In genomic region chr7:141700291-141700847, GRCh38 we compare ENCODE assay signal across 8 cellular contexts. TPM values are rescaled to one million over a fixed set of nuclear protein-coding genes. Genes with fewer than 3 reads are reported as not detected.
DNase-seq lines count a peak whose midpoint lies in the region; ATAC-seq and TF ChIP-seq lines count a peak whose summit lies in the region.

No MANE protein-coding gene starts in this region.

- H3K9me3 ChIP-seq in Karpas-422 (ENCODE audit: low read length) (no peaks in the 10 kb centered on the region), neural cell (ENCODE audit: low read length) (no peaks in the 10 kb centered on the region)
- H3K9me3 ChIP-seq in effector memory CD4-positive, alpha-beta T cell (ENCODE audit: control insufficient read depth, low read length), result no peaks in the 10 kb centered on the region

- H3K4me1 ChIP-seq in Karpas-422 (ENCODE audit: low read length), result peaks cover 19% of the 10 kb centered on the region
- H3K4me1 ChIP-seq in effector memory CD4-positive, alpha-beta T cell (ENCODE audit: control insufficient read depth, insufficient read depth, low read length, poor library complexity, severe bottlenecking), result peaks cover 8% of the 10 kb centered on the region

- 0 out of 2 replicates have a peak overlapping the region, but pooled peaks have one; percentile 58 for H3K9ac ChIP-seq in Karpas-422 (ENCODE audit: low read length)
- H3K9ac ChIP-seq in neural cell (ENCODE audit: low read length), result peak overlapping the region; percentile 50

- no peaks in the 10 kb centered on the region for H3K9me2 ChIP-seq in Karpas-422 (replicated peaks; ENCODE audit: insufficient read depth, low read length)
- H3K9me2 ChIP-seq in neural cell (ENCODE audit: insufficient read depth, low read length), result no peaks in the 10 kb centered on the region

- H3K36me3 Mint-ChIP-seq in CD14-positive monocyte, result peaks cover 0 to 5% of the 10 kb centered on the region in 2 donors

- H3K4me2 ChIP-seq in Karpas-422 (ENCODE audit: low read depth, low read length, poor library complexity, severe bottlenecking) (peak overlapping the region; percentile 74), neural cell (ENCODE audit: low read length) (peak overlapping the region; percentile 90)

- peaks cover 50% of the 10 kb centered on the region for H3K4me1 Mint-ChIP-seq in CD14-positive monocyte

- peak overlapping the region in 2 of 7 donors; percentile 27 to 39 for H3K27ac Mint-ChIP-seq in CD14-positive monocyte

- CTCF ChIA-PET in GM10248 (lab: Yijun Ruan, JAX), result interaction anchor here (1.0 to 3.8 kb wide), 7 partner anchors 9 to 85 kb away, joined by 3 to 13 read pairs (median 6); partner anchors contain the start of genes SSBP1 and WEE2

- H3K79me2 ChIP-seq in Karpas-422 (ENCODE audit: low read length), result no peaks in the 10 kb centered on the region
- H3K79me2 ChIP-seq in neural cell (replicated peaks; ENCODE audit: insufficient read depth, low read length), result peaks cover 35% of the 10 kb centered on the region

- H3K27me3 ChIP-seq in Karpas-422 (ENCODE audit: low read length) (no peaks in the 10 kb centered on the region), neural cell (ENCODE audit: insufficient read depth, low read depth, low read length) (no peaks in the 10 kb centered on the region)
- no peaks in the 10 kb centered on the region for H3K27me3 ChIP-seq in effector memory CD4-positive, alpha-beta T cell (replicated peaks; ENCODE audit: control insufficient read depth, insufficient read depth, low read length, poor library complexity, severe bottlenecking)

- peaks cover 13% of the 10 kb centered on the region; the same call in 1 of the 2 replicates for H4K20me1 ChIP-seq in Karpas-422 (ENCODE audit: insufficient read depth, low read depth, low read length)
- no peaks in the 10 kb centered on the region for H4K20me1 ChIP-seq in neural cell (ENCODE audit: insufficient read depth)

- no peak for ATAC-seq in HG02588 (IDR thresholded peaks at IDR 0.05; ENCODE audit: unreplicated experiment)

- H3K4me3 Mint-ChIP-seq in CD14-positive monocyte, result peak overlapping the region; percentile 79 to 87

- H3F3A ChIP-seq in neural cell (ENCODE audit: insufficient read depth, low read length, poor library complexity, severe bottlenecking), result no peaks in the 10 kb centered on the region

- H3K36me3 ChIP-seq in Karpas-422 (ENCODE audit: insufficient read depth, low read length) (no peaks in the 10 kb centered on the region), neural cell (ENCODE audit: insufficient read depth, low read length) (no peaks in the 10 kb centered on the region)
- no peaks in the 10 kb centered on the region for H3K36me3 ChIP-seq in effector memory CD4-positive, alpha-beta T cell (ENCODE audit: control insufficient read depth, insufficient read depth, low read length)

- peak overlapping the region; percentile 64; the same call in 1 of the 2 replicates for H3K4me3 ChIP-seq in Karpas-422 (ENCODE audit: low read length)
- H3K4me3 ChIP-seq in effector memory CD4-positive, alpha-beta T cell (ENCODE audit: insufficient read depth, low read depth, low read length, poor library complexity, severe bottlenecking), result peak overlapping the region; percentile 52
- peak overlapping the region; percentile 69 for H3K4me3 ChIP-seq in neural cell (ENCODE audit: low read length)

- no peak for DNase-seq in CD14-positive monocyte (ENCODE audit: low spot score)
- no peak for DNase-seq in Karpas-422
- DNase-seq in effector memory CD4-positive, alpha-beta T cell, result no peak
- no peak for DNase-seq in GM10248 (ENCODE audit: extremely low spot score)
- no peak for DNase-seq in HUDEP-2 (lab: John Stamatoyannopoulos, UW; ENCODE audit: unreplicated experiment in 76 of 76)
- DNase-seq in COLO668 (lab: John Stamatoyannopoulos, UW; ENCODE audit: unreplicated experiment), result no peak

- H3K9me3 Mint-ChIP-seq in CD14-positive monocyte, result no peaks in the 10 kb centered on the region

- POLR2A ChIA-PET in GM10248 (lab: Yijun Ruan, JAX), result no interaction called here

- no peak for TF ChIP-seq EP300 in neural cell (conservative IDR thresholded peaks at IDR 0.05; ENCODE audit: poor library complexity, severe bottlenecking)

- intact Hi-C loops in CD14-positive monocyte (cut with micrococcal nuclease), result loop anchor here in 1 of 2 donors (10.0 kb wide), 1 partner anchor 46 kb away; no protein-coding TSS in a partner anchor

- no peak overlapping the region for H3K27ac ChIP-seq in Karpas-422 (ENCODE audit: low read length)
- H3K27ac ChIP-seq in effector memory CD4-positive, alpha-beta T cell (ENCODE audit: insufficient read depth, low read length, poor library complexity, severe bottlenecking), result peak overlapping the region; percentile 54
- H3K27ac ChIP-seq in neural cell (ENCODE audit: low read length), result peak overlapping the region; percentile 15

- TF ChIP-seq RAD21 in neural cell (conservative IDR thresholded peaks at IDR 0.05), result no peak

- no peak for TF ChIP-seq CTCF in CD14-positive monocyte (IDR thresholded peaks at IDR 0.05)
- TF ChIP-seq CTCF in neural cell (IDR thresholded peaks at IDR 0.05; ENCODE audit: poor library complexity, severe bottlenecking), result no peak
- TF ChIP-seq CTCF in GM10248 (IDR thresholded peaks at IDR 0.05; ENCODE audit: control extremely low read depth, extremely low read depth, low read depth, missing control alignments), result no peak

- H3K27me3 Mint-ChIP-seq in CD14-positive monocyte (ENCODE audit: low read depth in 3 of 3), result peaks cover 22 to 30% (median 24%) of the 10 kb centered on the region in 3 donors

- no peak overlapping the region for H2AFZ ChIP-seq in Karpas-422 (ENCODE audit: low read length)
- H2AFZ ChIP-seq in neural cell (ENCODE audit: low read depth, low read length), result no peak overlapping the region

TF ChIP-seq in neural cell, 6 proteins besides CTCF, POLR2A, EP300 and RAD21:
- no peak for TF ChIP-seq TAF1 (IDR thresholded peaks at IDR 0.05; ENCODE audit: low read depth)
TF ChIP-seq in neural cell: peak in this region for 0.

RNA-seq across cellular contexts. Expression of gene DENND11, which starts 1.6 kb away (rescaled TPM):
- polyA plus RNA-seq in CD14-positive monocyte, result 1 to 10 TPM; 1.4 to 1.9 TPM
- total RNA-seq in Karpas-422 (2014; rRNA removed; shearing (Covaris generic); ENCODE audit: low replicate concordance), result 16.2 and 17.9 TPM in 2 replicates
- polyA plus RNA-seq in neural cell, result 24.5 and 24.6 TPM in 2 replicates
- polyA minus RNA-seq in neural cell, result 40.7 and 43.5 TPM in 2 replicates

RNA-seq across cellular contexts. Expression of gene WEE2, which starts 7.8 kb away (rescaled TPM):
- polyA plus RNA-seq in CD14-positive monocyte (not detected), neural cell (0.34 and 0.63 TPM in 2 replicates)
- total RNA-seq in Karpas-422 (2014; rRNA removed; shearing (Covaris generic); ENCODE audit: low replicate concordance), result 0.04 TPM in 1 of 2 replicates, not detected in the other
- polyA minus RNA-seq in neural cell, result 0.24 and 1.4 TPM in 2 replicates

RNA-seq across cellular contexts. Expression of gene SSBP1, which starts 37.8 kb away (rescaled TPM):
- polyA plus RNA-seq in CD14-positive monocyte (100 to 1,000 TPM; 184 to 197 TPM), neural cell (233 and 296 TPM in 2 replicates)
- 176 and 231 TPM in 2 replicates for total RNA-seq in Karpas-422 (2014; rRNA removed; shearing (Covaris generic); ENCODE audit: low replicate concordance)
- polyA minus RNA-seq in neural cell, result 121 and 168 TPM in 2 replicates
